Comparison of ENCODE assay signal across 8 cellular contexts in genomic region chr18:3604260-3604625, GRCh38.
DNase-seq lines count a peak whose midpoint lies in the region; ATAC-seq and TF ChIP-seq lines count a peak whose summit lies in the region.

No MANE protein-coding gene starts in this region.

- TF ChIP-seq CTCF in omental fat pad (IDR thresholded peaks at IDR 0.05) (no peak), HFFc6 (IDR thresholded peaks at IDR 0.05) (no peak)

- H3K4me1 ChIP-seq in SJCRH30: peaks cover 9% of the 10 kb centered on the region

- DNase-seq in SJCRH30 (no peak), omental fat pad (ENCODE audit: low spot score) (no peak), NCI-H524 treated with DMSO at 0.1 percent for 48 hours (lab: John Stamatoyannopoulos, UW) (no peak), HFFc6 (no peak)
- no peak for DNase-seq in activated CD4-positive, alpha-beta T cell treated with anti-CD3 and anti-CD28 coated beads, Interleukin-2, amount 10 ng/mL, durations not matched to agents 7 days and 5 days

- peak overlapping the region; percentile 51 for H3K4me3 ChIP-seq in SJCRH30

- H3K9me3 Mint-ChIP-seq in activated CD4-positive, alpha-beta T cell treated with anti-CD3 and anti-CD28 coated beads, Interleukin-2, amount 10 ng/mL, durations not matched to agents 7 days and 5 days: peaks cover 3% of the 10 kb centered on the region
- no peaks in the 10 kb centered on the region for H3K9me3 Mint-ChIP-seq in HFFc6

- peaks cover 29% of the 10 kb centered on the region for H3K4me1 Mint-ChIP-seq in activated CD4-positive, alpha-beta T cell treated with anti-CD3 and anti-CD28 coated beads, Interleukin-2, amount 10 ng/mL, durations not matched to agents 7 days and 5 days
- H3K4me1 Mint-ChIP-seq in HFFc6 (ENCODE audit: low read depth): no peaks in the 10 kb centered on the region; the same call in 1 of the 2 replicates

- no peaks in the 10 kb centered on the region for H3K36me3 ChIP-seq in SJCRH30

- CTCF ChIA-PET in activated CD4-positive, alpha-beta T cell treated with anti-CD3 and anti-CD28 coated beads, Interleukin-2, amount 10 ng/mL, durations not matched to agents 7 days and 5 days (lab: Charles Lee): interaction anchor here (0.9 to 2.1 kb wide), 5 partner anchors 10 to 62 kb away, joined by 3 to 24 read pairs (median 6); no protein-coding TSS in a partner anchor

- no peaks in the 10 kb centered on the region for H3K27me3 Mint-ChIP-seq in activated CD4-positive, alpha-beta T cell treated with anti-CD3 and anti-CD28 coated beads, Interleukin-2, amount 10 ng/mL, durations not matched to agents 7 days and 5 days
- no peaks in the 10 kb centered on the region for H3K27me3 Mint-ChIP-seq in HFFc6 (ENCODE audit: insufficient read depth)

- no peak overlapping the region for H3K4me3 Mint-ChIP-seq in activated CD4-positive, alpha-beta T cell treated with anti-CD3 and anti-CD28 coated beads, Interleukin-2, amount 10 ng/mL, durations not matched to agents 7 days and 5 days
- no peak overlapping the region for H3K4me3 Mint-ChIP-seq in HFFc6

- POLR2A ChIA-PET in activated CD4-positive, alpha-beta T cell treated with anti-CD3 and anti-CD28 coated beads, Interleukin-2, amount 10 ng/mL, durations not matched to agents 7 days and 5 days (lab: Charles Lee): no interaction called here

- H3K27ac Mint-ChIP-seq in activated CD4-positive, alpha-beta T cell treated with anti-CD3 and anti-CD28 coated beads, Interleukin-2, amount 10 ng/mL, durations not matched to agents 7 days and 5 days: no peak overlapping the region
- no peak overlapping the region for H3K27ac Mint-ChIP-seq in HFFc6

- peak; percentile 13 for ATAC-seq in GM18508 (IDR thresholded peaks at IDR 0.05; ENCODE audit: insufficient read depth, unreplicated experiment)
- peak; percentile 27 for ATAC-seq in HG02642 (IDR thresholded peaks at IDR 0.05; ENCODE audit: poor library complexity, unreplicated experiment)
- ATAC-seq in omental fat pad (ENCODE audit: low FRiP score): no peak

- H3K27ac ChIP-seq in SJCRH30 (peak overlapping the region; percentile 94), layer of hippocampus (ENCODE audit: low read depth, low read length) (peak overlapping the region; percentile 83)

- H3K36me3 Mint-ChIP-seq in activated CD4-positive, alpha-beta T cell treated with anti-CD3 and anti-CD28 coated beads, Interleukin-2, amount 10 ng/mL, durations not matched to agents 7 days and 5 days (ENCODE audit: low read depth): peaks cover 2% of the 10 kb centered on the region
- H3K36me3 Mint-ChIP-seq in HFFc6 (ENCODE audit: low read depth): peaks cover 11% of the 10 kb centered on the region; the same call in 1 of the 2 replicates

- H3K27me3 ChIP-seq in SJCRH30: no peaks in the 10 kb centered on the region
- H3K27me3 ChIP-seq in layer of hippocampus (ENCODE audit: control insufficient read depth, insufficient read depth, low read length): no peaks in the 10 kb centered on the region

- no peaks in the 10 kb centered on the region for H3K9me3 ChIP-seq in SJCRH30 (replicated peaks)
